Comparison of ENCODE assay signal across 8 cellular contexts in genomic region chr7:93147358-93147757, GRCh38. TPM values are rescaled to one million over a fixed set of nuclear protein-coding genes. Genes with fewer than 3 reads are reported as not detected.
A peak's percentile ranks its signal among the peaks of the same experiment; 100 is the strongest.
DNase-seq lines count a peak whose midpoint lies in the region; ATAC-seq, FAIRE-seq and TF ChIP-seq lines count a peak whose summit lies in the region.

No MANE protein-coding gene starts in this region.

- TF ChIP-seq CTCF in liver (IDR thresholded peaks at IDR 0.05; ENCODE audit: low read depth, low read length, missing input control) = no peak
- TF ChIP-seq CTCF in HepG2 (CRISPR knock-in tag; IDR thresholded peaks at IDR 0.05) = no peak
- no peak for TF ChIP-seq CTCF in Panc1 (IDR thresholded peaks at IDR 0.05)

- peaks cover 10% of the 10 kb centered on the region for H3K9me3 Mint-ChIP-seq in activated naive CD8-positive, alpha-beta T cell treated with anti-CD3 and anti-CD28 coated beads, Interleukin-2, amount 10 ng/mL, durations not matched to agents 7 days and 5 days

- in situ Hi-C loops in HepG2 (cut with HindIII; ENCODE audit: extremely low pct_ligation_motif_present, low pct_unique_long_range_greater_than_20kb) (no loop called here), Panc1 (cut with HindIII; ENCODE audit: low pct_unique_long_range_greater_than_20kb, low sequenced_read_pairs) (no loop called here)

- peaks cover 41% of the 10 kb centered on the region for H3K4me1 Mint-ChIP-seq in activated naive CD8-positive, alpha-beta T cell treated with anti-CD3 and anti-CD28 coated beads, Interleukin-2, amount 10 ng/mL, durations not matched to agents 7 days and 5 days

- no peaks in the 10 kb centered on the region for H4K20me1 ChIP-seq in HepG2 (ENCODE audit: insufficient read depth, low read length)

- peak overlapping the region; percentile 97 for H3K4me3 Mint-ChIP-seq in activated naive CD8-positive, alpha-beta T cell treated with anti-CD3 and anti-CD28 coated beads, Interleukin-2, amount 10 ng/mL, durations not matched to agents 7 days and 5 days

- BruUV-seq in HepG2 (replicated peaks; lab: Mats Ljungman, UMichigan) = no TSS peak
- no TSS peak for BruUV-seq in Panc1 (replicated peaks; lab: Mats Ljungman, UMichigan)

- H3K4me1 ChIP-seq in liver (ENCODE audit: control insufficient read depth in 4 of 4, insufficient read depth in 4 of 4, low read length in 3 of 4) (peaks cover 0 to 2% (median 0%) of the 10 kb centered on the region in 4 donors), HepG2 (ENCODE audit: insufficient read depth, low read length) (no peaks in the 10 kb centered on the region), Panc1 (ENCODE audit: control insufficient read depth, insufficient read depth, low read length) (no peaks in the 10 kb centered on the region; the same call in 1 of the 2 replicates)

- H3K36me3 ChIP-seq in liver (ENCODE audit: control insufficient read depth in 4 of 4, insufficient read depth in 3 of 4, low read depth in 1 of 4, low read length in 3 of 4) = peaks cover 0 to 13% (median 8%) of the 10 kb centered on the region in 4 donors
- H3K36me3 ChIP-seq in HepG2 (replicated peaks in 1 of 2; ENCODE audit: control insufficient read depth in 1 of 2, insufficient read depth in 2 of 2, low read length in 2 of 2) = no peaks in the 10 kb centered on the region
- no peaks in the 10 kb centered on the region for H3K36me3 ChIP-seq in Panc1 (ENCODE audit: control insufficient read depth, insufficient read depth, low read length)

- no peak overlapping the region for H2AFZ ChIP-seq in HepG2 (ENCODE audit: low read length)

- intact Hi-C loops in HepG2 (cut with micrococcal nuclease; ENCODE audit: unreplicated experiment) = no loop called here
- intact Hi-C loops in Panc1 (cut with micrococcal nuclease; ENCODE audit: unreplicated experiment) = no loop called here

- TF ChIP-seq EP300 in HepG2 (IDR thresholded peaks at IDR 0.05; ENCODE audit: low read depth in 2 of 2, low read length in 2 of 2) (no peak), HepG2 (CRISPR knock-in tag; IDR thresholded peaks at IDR 0.05; ENCODE audit: borderline replicate concordance) (no peak)

- H3K27ac Mint-ChIP-seq in activated naive CD8-positive, alpha-beta T cell treated with anti-CD3 and anti-CD28 coated beads, Interleukin-2, amount 10 ng/mL, durations not matched to agents 7 days and 5 days = peak overlapping the region; percentile 93

- POLR2A ChIA-PET in HepG2 (lab: Yijun Ruan, JAX) = no interaction called here
- POLR2A ChIA-PET in Panc1 (lab: Charles Lee) = no interaction called here
- POLR2A ChIA-PET in activated naive CD8-positive, alpha-beta T cell treated with anti-CD3 and anti-CD28 coated beads, Interleukin-2, amount 10 ng/mL, durations not matched to agents 7 days and 5 days (lab: Charles Lee) = interaction anchor here (0.6 to 4.0 kb wide), 5 partner anchors 9 to 902 kb away, joined by 3 to 39 read pairs (median 4); partner anchors contain the start of genes ANKIB1, KRIT1, PEX1 and RBM48

- H3K27me3 ChIP-seq in liver (ENCODE audit: control insufficient read depth in 4 of 4, insufficient read depth in 4 of 4, low read length in 3 of 4) (no peaks in the 10 kb centered on the region), HepG2 (ENCODE audit: control insufficient read depth in 1 of 2, insufficient read depth in 2 of 2, low read length in 2 of 2) (peaks cover 2 to 3% of the 10 kb centered on the region in 2 experiments; a peak in 2 of 5 replicates), Panc1 (ENCODE audit: control insufficient read depth, insufficient read depth, low read length) (no peaks in the 10 kb centered on the region)

- H3K4me3 ChIP-seq in liver (ENCODE audit: low read depth in 1 of 3, low read length in 3 of 3) = peak overlapping the region in 2 of 3 donors; percentile 36 to 57
- H3K4me3 ChIP-seq in HepG2 (replicated peaks in 1 of 3; ENCODE audit: insufficient read depth in 1 of 3, low read depth in 2 of 3, low read length in 3 of 3) = no peak overlapping the region
- peak overlapping the region; percentile 17 to 34; a peak in 3 of 4 replicates for H3K4me3 ChIP-seq in Panc1 (ENCODE audit: low read depth in 2 of 2, low read length in 2 of 2)

- WGBS in liver = 21% methylated on average over 3 of the region's 3 CpGs
- 0% methylated on average over 3 of the region's 3 CpGs for WGBS in HepG2 (ENCODE audit: low lambda C conversion rate)

- DNase-seq in HepG2 (ENCODE audit: low spot score) (no peak), Panc1 (ENCODE audit: low read depth, low spot score) (no peak), inferior parietal cortex (ENCODE audit: extremely low spot score) (peak; percentile 29)
- peak; percentile 32 for DNase-seq in activated naive CD8-positive, alpha-beta T cell treated with anti-CD3 and anti-CD28 coated beads, Interleukin-2, amount 10 ng/mL, durations not matched to agents 7 days and 5 days
- DNase-seq in stimulated activated CD8-positive, alpha-beta memory T cell treated with anti-CD3 and anti-CD28 coated beads, Interleukin-12 subunit alpha, Interleukin-12 subunit beta, amount 100 ng/mL, for 1 hour (ENCODE audit: low read depth) = peak; percentile 12
- no peak for DNase-seq in effector CD4-positive, alpha-beta T cell

- H3K4me2 ChIP-seq in HepG2 (ENCODE audit: low read depth, low read length) = no peak overlapping the region

- no peak for TF ChIP-seq POLR2A in HepG2 (IDR thresholded peaks at IDR 0.05; ENCODE audit: insufficient read depth in 1 of 2, low read depth in 2 of 2, low read length in 2 of 2)

- peak overlapping the region in 1 of 2 donors; percentile 79 for H3K9ac ChIP-seq in liver (ENCODE audit: low read depth in 1 of 2, low read length in 2 of 2)
- H3K9ac ChIP-seq in HepG2 (ENCODE audit: insufficient read depth, low read depth, low read length) = no peak overlapping the region

- no peak for TF ChIP-seq RAD21 in liver (IDR thresholded peaks at IDR 0.05)
- no peak for TF ChIP-seq RAD21 in HepG2 (CRISPR knock-in tag; IDR thresholded peaks at IDR 0.05)

- no peak for ATAC-seq in HepG2
- peak; percentile 84 for ATAC-seq in HG03039 (IDR thresholded peaks at IDR 0.05; ENCODE audit: unreplicated experiment)
- ATAC-seq in Panc1 = no peak
- ATAC-seq in activated naive CD8-positive, alpha-beta T cell treated with anti-CD3 and anti-CD28 coated beads, Interleukin-2, amount 10 ng/mL, durations not matched to agents 7 days and 5 days (ENCODE audit: low read depth) = peak; percentile 91

- H3K9me3 ChIP-seq in liver (ENCODE audit: control insufficient read depth in 4 of 4, low read length in 3 of 4) (no peaks in the 10 kb centered on the region), HepG2 (ENCODE audit: low read length) (no peaks in the 10 kb centered on the region), Panc1 (ENCODE audit: control insufficient read depth, insufficient read depth, low read depth, low read length) (no peaks in the 10 kb centered on the region)

- peaks cover 30% of the 10 kb centered on the region for H3K36me3 Mint-ChIP-seq in activated naive CD8-positive, alpha-beta T cell treated with anti-CD3 and anti-CD28 coated beads, Interleukin-2, amount 10 ng/mL, durations not matched to agents 7 days and 5 days

- H3K79me2 ChIP-seq in HepG2 (ENCODE audit: insufficient read depth, low read length) = no peaks in the 10 kb centered on the region

- FAIRE-seq in HepG2 (lab: Jason Lieb, UNC) = no peak

- H3K27me3 Mint-ChIP-seq in activated naive CD8-positive, alpha-beta T cell treated with anti-CD3 and anti-CD28 coated beads, Interleukin-2, amount 10 ng/mL, durations not matched to agents 7 days and 5 days = no peaks in the 10 kb centered on the region

- CTCF ChIA-PET in HepG2 (lab: Yijun Ruan, JAX; ENCODE audit: low intra/inter-chr PET ratio, low total read pairs) = no interaction called here
- CTCF ChIA-PET in Panc1 (lab: Charles Lee) = no interaction called here

- no peak overlapping the region for H3K27ac ChIP-seq in liver (ENCODE audit: low read depth in 1 of 2, low read length in 2 of 2)
- no peak overlapping the region for H3K27ac ChIP-seq in HepG2 (ENCODE audit: extremely low read length, insufficient read depth, low read length)
- H3K27ac ChIP-seq in Panc1 (ENCODE audit: low read length) = no peak overlapping the region

RNA-seq across cellular contexts. Expression of gene SAMD9L, which starts 0.8 kb away (rescaled TPM):
- total RNA-seq in liver = 1 to 10 TPM; 4.2 to 5.2 TPM
- 1 to 10 TPM; 2.2 to 3.4 TPM for polyA plus RNA-seq in liver
- not detected in 2 replicates for total RNA-seq in HepG2 (2016; rRNA removed; fragmentation: Illumina TruSeq; extraction: Trizol)
- not detected in 2 replicates for total RNA-seq in HepG2 (2016; cell fraction: cytosol; rRNA removed; fragmentation: Illumina TruSeq; extraction: Trizol; ENCODE audit: low read depth)
- total RNA-seq in HepG2 (2016; cell fraction: insoluble cytoplasmic fraction; rRNA removed; fragmentation: Illumina TruSeq; extraction: Trizol) = not detected in 2 replicates
- not detected in 2 replicates for total RNA-seq in HepG2 (2016; cell fraction: membrane; rRNA removed; fragmentation: Illumina TruSeq; extraction: Trizol)
- total RNA-seq in HepG2 (2016; cell fraction: nucleus; rRNA removed; fragmentation: Illumina TruSeq; extraction: Trizol) = not detected in 2 replicates
- polyA plus RNA-seq in HepG2 (2011; rRNA removed) = not detected in 2 replicates
- not detected in 2 replicates for polyA plus RNA-seq in HepG2 (2011; cell fraction: cytosol; rRNA removed)
- polyA plus RNA-seq in HepG2 (2011; cell fraction: nucleus; rRNA removed) = 0.10 TPM in 1 of 2 replicates, not detected in the other
- not detected in 2 replicates for polyA plus RNA-seq in HepG2 (2012)
- polyA plus RNA-seq in HepG2 (2016; cell fraction: cytosol; fragmentation: Illumina TruSeq; extraction: Trizol; ENCODE audit: low read depth) = not detected in 2 replicates
- polyA plus RNA-seq in HepG2 (2016; cell fraction: insoluble cytoplasmic fraction; fragmentation: Illumina TruSeq; extraction: Trizol; ENCODE audit: low read depth) = not detected in 2 replicates
- not detected in 2 replicates for polyA plus RNA-seq in HepG2 (2016; cell fraction: membrane; fragmentation: Illumina TruSeq; extraction: Trizol; ENCODE audit: low read depth)
- polyA plus RNA-seq in HepG2 (2016; cell fraction: nucleus; fragmentation: Illumina TruSeq; extraction: Trizol; ENCODE audit: insufficient read depth, low read depth) = not detected in 2 replicates
- polyA minus RNA-seq in HepG2 (2011; rRNA and poly(A)+ RNA removed; ENCODE audit: low replicate concordance) = 0.68 TPM in 1 of 2 replicates, not detected in the other
- polyA minus RNA-seq in HepG2 (2011; cell fraction: cytosol; rRNA and poly(A)+ RNA removed) = not detected in 2 replicates
- polyA minus RNA-seq in HepG2 (2011; cell fraction: nucleus; rRNA and poly(A)+ RNA removed) = not detected in 2 replicates
- total RNA-seq in Panc1 (2021; ENCODE audit: unreplicated experiment) = 1.3 TPM
- 0.19 TPM for polyA plus RNA-seq in Panc1 (2012; ENCODE audit: insufficient read length)
- total RNA-seq in activated naive CD8-positive, alpha-beta T cell treated with anti-CD3 and anti-CD28 coated beads, Interleukin-2, amount 10 ng/mL, durations not matched to agents 7 days and 5 days = 100 to 1,000 TPM in 1 of 2 experiments, 10 to 100 TPM in 1; 99.2 to 107 TPM

RNA-seq across cellular contexts. Expression of gene SAMD9, which starts 29.6 kb away (rescaled TPM):
- total RNA-seq in liver (10 to 100 TPM in 1 of 2 donors, 1 to 10 TPM in 1; 3.3 to 10.9 TPM), HepG2 (2016; rRNA removed; fragmentation: Illumina TruSeq; extraction: Trizol) (1.5 and 3.0 TPM in 2 replicates), Panc1 (2021; ENCODE audit: unreplicated experiment) (6.0 TPM)
- polyA plus RNA-seq in liver (1 to 10 TPM; 1.2 TPM), HepG2 (2011; rRNA removed) (0.08 and 0.13 TPM in 2 replicates)
- total RNA-seq in HepG2 (2016; cell fraction: cytosol; rRNA removed; fragmentation: Illumina TruSeq; extraction: Trizol; ENCODE audit: low read depth) = under 0.01 and 0.09 TPM in 2 replicates
- 1.5 and 2.9 TPM in 2 replicates for total RNA-seq in HepG2 (2016; cell fraction: insoluble cytoplasmic fraction; rRNA removed; fragmentation: Illumina TruSeq; extraction: Trizol)
- total RNA-seq in HepG2 (2016; cell fraction: membrane; rRNA removed; fragmentation: Illumina TruSeq; extraction: Trizol) = 0.41 and 0.62 TPM in 2 replicates
- total RNA-seq in HepG2 (2016; cell fraction: nucleus; rRNA removed; fragmentation: Illumina TruSeq; extraction: Trizol) = 1.9 and 2.1 TPM in 2 replicates
- polyA plus RNA-seq in HepG2 (2011; cell fraction: cytosol; rRNA removed) = 0.01 and 0.06 TPM in 2 replicates
- polyA plus RNA-seq in HepG2 (2011; cell fraction: nucleus; rRNA removed) = 0.14 TPM in 2 replicates
- 0.30 and 0.37 TPM in 2 replicates for polyA plus RNA-seq in HepG2 (2012)
- polyA plus RNA-seq in HepG2 (2016; cell fraction: cytosol; fragmentation: Illumina TruSeq; extraction: Trizol; ENCODE audit: low read depth) = 0.02 and 0.05 TPM in 2 replicates
- polyA plus RNA-seq in HepG2 (2016; cell fraction: insoluble cytoplasmic fraction; fragmentation: Illumina TruSeq; extraction: Trizol; ENCODE audit: low read depth) = 0.88 and 1.1 TPM in 2 replicates
- 0.03 and 0.10 TPM in 2 replicates for polyA plus RNA-seq in HepG2 (2016; cell fraction: membrane; fragmentation: Illumina TruSeq; extraction: Trizol; ENCODE audit: low read depth)
- 0.89 and 1.2 TPM in 2 replicates for polyA plus RNA-seq in HepG2 (2016; cell fraction: nucleus; fragmentation: Illumina TruSeq; extraction: Trizol; ENCODE audit: insufficient read depth, low read depth)
- 0.04 and 3.3 TPM in 2 replicates for polyA minus RNA-seq in HepG2 (2011; rRNA and poly(A)+ RNA removed; ENCODE audit: low replicate concordance)
- 0.18 and 0.20 TPM in 2 replicates for polyA minus RNA-seq in HepG2 (2011; cell fraction: cytosol; rRNA and poly(A)+ RNA removed)
- 1.4 and 3.0 TPM in 2 replicates for polyA minus RNA-seq in HepG2 (2011; cell fraction: nucleus; rRNA and poly(A)+ RNA removed)
- 0.94 TPM for polyA plus RNA-seq in Panc1 (2012; ENCODE audit: insufficient read length)
- total RNA-seq in activated naive CD8-positive, alpha-beta T cell treated with anti-CD3 and anti-CD28 coated beads, Interleukin-2, amount 10 ng/mL, durations not matched to agents 7 days and 5 days = 10 to 100 TPM; 65.4 to 66.5 TPM

Comparison
In these comparisons a context has a peak if more than half of its experiments do, and no peak if none do; other contexts are left out.
1. H3K4me3 ChIP-seq: peak in liver (2 of 3) and Panc1 (2 of 2); none in HepG2 (0 of 3).
2. ATAC-seq: peak in HG03039 (single experiment) and activated naive CD8-positive, alpha-beta T cell treated with anti-CD3 and anti-CD28 coated beads, Interleukin-2, amount 10 ng/mL, durations not matched to agents 7 days and 5 days (single experiment); none in HepG2 (single experiment) and Panc1 (single experiment).
3. DNase-seq: peak in activated naive CD8-positive, alpha-beta T cell treated with anti-CD3 and anti-CD28 coated beads, Interleukin-2, amount 10 ng/mL, durations not matched to agents 7 days and 5 days (single experiment), inferior parietal cortex (single experiment) and stimulated activated CD8-positive, alpha-beta memory T cell treated with anti-CD3 and anti-CD28 coated beads, Interleukin-12 subunit alpha, Interleukin-12 subunit beta, amount 100 ng/mL, for 1 hour (single experiment); none in HepG2 (single experiment), Panc1 (single experiment) and effector CD4-positive, alpha-beta T cell (single experiment).
4. RNA of gene SAMD9L, which starts 0.8 kb away (total RNA-seq): 99.2 to 107 TPM in activated naive CD8-positive, alpha-beta T cell treated with anti-CD3 and anti-CD28 coated beads, Interleukin-2, amount 10 ng/mL, durations not matched to agents 7 days and 5 days; 4.2 to 5.2 TPM in liver, 1.3 TPM in Panc1 (single experiment) and not detected in HepG2; every median in the first group is over 10 times any median in the second.